ENCODE assay signal across 21 cellular contexts in the genomic region with DNA sequence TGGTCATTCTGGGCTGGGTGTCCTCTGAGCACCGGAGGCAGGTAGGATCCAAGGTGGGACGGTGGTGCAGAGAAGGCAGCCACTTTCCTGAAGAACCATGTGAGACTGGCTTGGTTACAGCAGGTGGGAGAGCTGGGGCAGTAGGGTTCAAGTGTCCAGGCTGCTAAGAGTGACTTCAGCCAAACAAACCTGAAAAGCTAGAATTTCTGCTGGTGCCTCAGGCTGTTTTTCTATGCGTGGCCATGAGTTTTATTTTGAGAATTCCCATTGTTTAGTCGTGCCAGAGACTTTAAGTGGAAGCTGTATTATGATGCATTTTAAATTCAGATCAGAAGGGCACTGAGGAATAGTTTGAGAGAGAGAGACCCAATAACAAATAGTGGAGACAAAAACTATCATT. TPM values are rescaled to one million over a fixed set of nuclear protein-coding genes. Genes with fewer than 3 reads are reported as not detected.
DNase-seq lines count a peak whose midpoint lies in the region; TF ChIP-seq lines count a peak whose summit lies in the region.
"Had no signal": no experiment of that assay in that cellular context is flagged by ENCODE, and none has a peak within 500 bp of the region (broad histone marks: within the 10 kb centered on the region; RNA-seq: fewer than 3 reads in every experiment).

No MANE protein-coding gene starts in this region.

- WGBS in testis, 2 donors, result 63 to 75% methylated on average over 4 of the region's 4 CpGs

- BruUV-seq in MCF 10A (replicated peaks; lab: Mats Ljungman, UMichigan), result no TSS peak

- no peak overlapping the region for H3K27ac Mint-ChIP-seq in MCF 10A (ENCODE audit: low read depth, unreplicated experiment)
- H3K27ac Mint-ChIP-seq in activated CD4-positive, alpha-beta memory T cell treated with anti-CD3 and anti-CD28 coated beads for 36 hours, result no peak overlapping the region
- H3K27ac Mint-ChIP-seq: activated naive CD8-positive, alpha-beta T cell treated with anti-CD3 and anti-CD28 coated beads, Interleukin-2, amount 50 U/mL, for 24 hours; stimulated activated effector memory CD8-positive, alpha-beta T cell treated with anti-CD3 and anti-CD28 coated beads, Interleukin-12 subunit alpha, Interleukin-12 subunit beta, amount 100 ng/mL, for 72 hours had no signal

- no peaks in the 10 kb centered on the region for H3K27me3 Mint-ChIP-seq in MCF 10A (ENCODE audit: insufficient read depth, unreplicated experiment)
- no peaks in the 10 kb centered on the region for H3K27me3 Mint-ChIP-seq in activated CD4-positive, alpha-beta memory T cell treated with anti-CD3 and anti-CD28 coated beads for 36 hours
- H3K27me3 Mint-ChIP-seq: activated naive CD8-positive, alpha-beta T cell treated with anti-CD3 and anti-CD28 coated beads, Interleukin-2, amount 50 U/mL, for 24 hours; IgD-negative memory B cell had no signal

- H3K27me3 ChIP-seq in breast epithelium (no peaks in the 10 kb centered on the region), testis (no peaks in the 10 kb centered on the region)
- H3K27me3 ChIP-seq: BLaER1, heart left ventricle, tibial nerve had no signal

- H3K4me3 ChIP-seq in breast epithelium (no peak overlapping the region), testis (no peak overlapping the region)
- H3K4me3 ChIP-seq: A549, BLaER1, heart left ventricle, tibial nerve had no signal

- peaks cover 12% of the 10 kb centered on the region for H3K4me1 Mint-ChIP-seq in MCF 10A (ENCODE audit: insufficient read depth, unreplicated experiment)
- H3K4me1 Mint-ChIP-seq in activated CD4-positive, alpha-beta memory T cell treated with anti-CD3 and anti-CD28 coated beads for 36 hours (ENCODE audit: low read depth), result no peaks in the 10 kb centered on the region
- H3K4me1 Mint-ChIP-seq: activated naive CD8-positive, alpha-beta T cell treated with anti-CD3 and anti-CD28 coated beads, Interleukin-2, amount 50 U/mL, for 24 hours; stimulated activated effector memory CD8-positive, alpha-beta T cell treated with anti-CD3 and anti-CD28 coated beads, Interleukin-12 subunit alpha, Interleukin-12 subunit beta, amount 100 ng/mL, for 72 hours had no signal

- DNase-seq in breast epithelium (ENCODE audit: low spot score in 2 of 2) (no peak), MCF 10A (ENCODE audit: unreplicated experiment) (no peak), RWPE1 (ENCODE audit: low spot score) (peak; percentile 14), islet precursor cell (peak; percentile 63), testis (no peak), GM03348 (ENCODE audit: low spot score) (no peak)
- DNase-seq in activated CD4-positive, alpha-beta memory T cell treated with anti-CD3 and anti-CD28 coated beads for 36 hours, result no peak
- DNase-seq in activated naive CD4-positive, alpha-beta T cell treated with anti-CD3 and anti-CD28 coated beads, Interleukin-2, amount 50 U/mL, for 16 hours, result no peak
- DNase-seq: activated naive CD8-positive, alpha-beta T cell treated with anti-CD3 and anti-CD28 coated beads, Interleukin-2, amount 50 U/mL, for 24 hours; central memory CD4-positive, alpha-beta T cell; effector CD4-positive, alpha-beta T cell; heart left ventricle; midbrain; NCI-H1694 treated with DMSO at 0.1 percent for 48 hours; NCI-H446 treated with DMSO at 0.1 percent for 48 hours; stimulated activated CD4-positive, alpha-beta T cell treated with anti-CD3 and anti-CD28 coated beads, Interleukin-12 subunit alpha, Interleukin-12 subunit beta, amount 100 ng/mL, for 4 hours had no signal

- intact Hi-C loops in breast epithelium (cut with DNase I; ENCODE audit: low total_unique reads), result loop anchor here (5.0 kb wide), 1 partner anchor 614 kb away; no protein-coding TSS in a partner anchor
- intact Hi-C loops in MCF 10A (cut with micrococcal nuclease), result no loop called here
- intact Hi-C loops in testis (cut with DNase I; ENCODE audit: low total_unique reads), result no loop called here
- intact Hi-C loops in activated CD4-positive, alpha-beta memory T cell treated with anti-CD3 and anti-CD28 coated beads for 36 hours (cut with micrococcal nuclease), result no loop called here

- TF ChIP-seq CTCF in breast epithelium (IDR thresholded peaks at IDR 0.05) (no peak), MCF 10A (IDR thresholded peaks at IDR 0.05; ENCODE audit: unreplicated experiment) (no peak), RWPE1 (conservative IDR thresholded peaks at IDR 0.05; ENCODE audit: low read depth) (no peak), testis (IDR thresholded peaks at IDR 0.05) (no peak)

- POLR2A ChIA-PET in MCF 10A (lab: Yijun Ruan, JAX), result interaction anchor here (1.4 kb wide), 1 partner anchor 20 kb away, joined by 3 read pairs; the partner anchor contains the start of gene USP13
- POLR2A ChIA-PET in RWPE1 (lab: Yijun Ruan, JAX; ENCODE audit: low non-redundant PET), result no interaction called here
- POLR2A ChIA-PET in activated CD4-positive, alpha-beta memory T cell treated with anti-CD3 and anti-CD28 coated beads for 36 hours (lab: Charles Lee), result no interaction called here

- H3K27ac ChIP-seq in breast epithelium, result peak overlapping the region; percentile 67 to 81
- H3K27ac ChIP-seq in RWPE1, result no peak overlapping the region
- H3K27ac ChIP-seq in testis, result peak overlapping the region; percentile 34 to 44
- H3K27ac ChIP-seq: A549, BLaER1, tibial nerve had no signal

- no peaks in the 10 kb centered on the region for H3K36me3 ChIP-seq in breast epithelium
- H3K36me3 ChIP-seq in testis (ENCODE audit: low read depth, missing control alignments), result no peaks in the 10 kb centered on the region
- H3K36me3 ChIP-seq: heart left ventricle, tibial nerve had no signal

- H3K4me3 Mint-ChIP-seq in MCF 10A (ENCODE audit: unreplicated experiment), result no peak overlapping the region
- no peak overlapping the region for H3K4me3 Mint-ChIP-seq in activated CD4-positive, alpha-beta memory T cell treated with anti-CD3 and anti-CD28 coated beads for 36 hours
- H3K4me3 Mint-ChIP-seq: activated naive CD8-positive, alpha-beta T cell treated with anti-CD3 and anti-CD28 coated beads, Interleukin-2, amount 50 U/mL, for 24 hours; IgD-negative memory B cell; stimulated activated effector memory CD8-positive, alpha-beta T cell treated with anti-CD3 and anti-CD28 coated beads, Interleukin-12 subunit alpha, Interleukin-12 subunit beta, amount 100 ng/mL, for 72 hours had no signal

- TF ChIP-seq POLR2A in breast epithelium (IDR thresholded peaks at IDR 0.05) (no peak), testis (IDR thresholded peaks at IDR 0.05) (no peak)

- CTCF ChIA-PET in MCF 10A (lab: Yijun Ruan, JAX), result interaction anchor here (0.7 to 1.2 kb wide), 2 partner anchors 23 to 33 kb away, joined by 3 to 10 read pairs; no protein-coding TSS in a partner anchor
- CTCF ChIA-PET in RWPE1 (lab: Yijun Ruan, JAX), result no interaction called here
- CTCF ChIA-PET in activated CD4-positive, alpha-beta memory T cell treated with anti-CD3 and anti-CD28 coated beads for 36 hours (lab: Charles Lee), result no interaction called here

- no peaks in the 10 kb centered on the region for H3K36me3 Mint-ChIP-seq in MCF 10A (ENCODE audit: insufficient read depth, unreplicated experiment)
- no peaks in the 10 kb centered on the region for H3K36me3 Mint-ChIP-seq in activated CD4-positive, alpha-beta memory T cell treated with anti-CD3 and anti-CD28 coated beads for 36 hours
- H3K36me3 Mint-ChIP-seq: stimulated activated effector memory CD8-positive, alpha-beta T cell treated with anti-CD3 and anti-CD28 coated beads, Interleukin-12 subunit alpha, Interleukin-12 subunit beta, amount 100 ng/mL, for 72 hours had no signal

- no peaks in the 10 kb centered on the region for H3K4me1 ChIP-seq in breast epithelium
- peaks cover 27% of the 10 kb centered on the region for H3K4me1 ChIP-seq in testis

- H3K9me3 ChIP-seq in breast epithelium (no peaks in the 10 kb centered on the region), testis (no peaks in the 10 kb centered on the region)
- H3K9me3 ChIP-seq: A549, heart left ventricle, tibial nerve had no signal

- peaks cover 8% of the 10 kb centered on the region for H3K9me3 Mint-ChIP-seq in MCF 10A (ENCODE audit: unreplicated experiment)
- no peaks in the 10 kb centered on the region for H3K9me3 Mint-ChIP-seq in activated CD4-positive, alpha-beta memory T cell treated with anti-CD3 and anti-CD28 coated beads for 36 hours
- H3K9me3 Mint-ChIP-seq: activated naive CD8-positive, alpha-beta T cell treated with anti-CD3 and anti-CD28 coated beads, Interleukin-2, amount 50 U/mL, for 24 hours; stimulated activated effector memory CD8-positive, alpha-beta T cell treated with anti-CD3 and anti-CD28 coated beads, Interleukin-12 subunit alpha, Interleukin-12 subunit beta, amount 100 ng/mL, for 72 hours had no signal

RNA-seq across cellular contexts. Expression of gene USP13, which starts 20.1 kb away (rescaled TPM):
- total RNA-seq in breast epithelium (10 to 100 TPM; 11.4 to 17.3 (median 11.8) TPM), MCF 10A (2022) (9.7 and 11.6 TPM in 2 replicates), testis (10 to 100 TPM; 42.0 to 50.3 TPM)
- 17.6 TPM for polyA plus RNA-seq in testis (ENCODE audit: insufficient read depth, low read depth, low replicate concordance)
- total RNA-seq in activated CD4-positive, alpha-beta memory T cell treated with anti-CD3 and anti-CD28 coated beads for 36 hours, result 10 to 100 TPM; 11.9 to 12.5 TPM

Comparison
In these comparisons a context has a peak if more than half of its experiments do, and no peak if none do; other contexts are left out.
1. DNase-seq: peak in RWPE1 (single experiment) and islet precursor cell (single experiment); none in breast epithelium (0 of 2), MCF 10A (single experiment), testis (single experiment), activated CD4-positive, alpha-beta memory T cell treated with anti-CD3 and anti-CD28 coated beads for 36 hours (single experiment), activated naive CD4-positive, alpha-beta T cell treated with anti-CD3 and anti-CD28 coated beads, Interleukin-2, amount 50 U/mL, for 16 hours (single experiment) and GM03348 (single experiment).